26 cellular contexts compared by ENCODE assay signal in the genomic region with DNA sequence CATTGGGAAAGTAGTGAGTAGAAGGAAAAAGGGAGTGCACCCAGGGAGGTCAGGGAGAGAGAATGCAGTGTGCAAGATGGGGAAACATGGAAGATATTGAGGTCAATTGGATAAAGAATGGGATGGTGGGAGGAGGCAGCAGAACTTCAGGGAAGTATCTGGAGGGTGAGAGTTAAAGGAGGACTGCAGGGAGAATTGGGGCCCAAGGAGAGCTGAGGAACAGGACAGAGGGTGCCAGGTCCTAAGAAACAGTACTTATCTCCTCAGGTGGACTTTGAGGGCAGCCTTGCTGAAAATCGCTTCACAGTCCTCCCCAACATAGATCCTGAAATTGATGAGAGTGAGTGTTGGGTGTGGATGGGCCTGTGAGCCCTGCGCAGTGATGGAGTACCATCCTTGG. TPM values are rescaled to one million over a fixed set of nuclear protein-coding genes. Genes with fewer than 3 reads are reported as not detected.
DNase-seq lines count a peak whose midpoint lies in the region; ATAC-seq, FAIRE-seq and TF ChIP-seq lines count a peak whose summit lies in the region.
"Had no signal": no experiment of that assay in that cellular context is flagged by ENCODE, and none has a peak within 500 bp of the region (broad histone marks: within the 10 kb centered on the region; RNA-seq: fewer than 3 reads in every experiment).

No MANE protein-coding gene starts in this region.

- H2AK9ac ChIP-seq in IMR-90 (replicated peaks; ENCODE audit: low read depth, low read length, poor library complexity): peak overlapping the region; percentile 6

- H3K4me1 Mint-ChIP-seq in activated CD4-positive, alpha-beta T cell treated with anti-CD3 and anti-CD28 coated beads, Interleukin-2, amount 10 ng/mL, durations not matched to agents 24 days and 14 days: no peaks in the 10 kb centered on the region
- no peaks in the 10 kb centered on the region for H3K4me1 Mint-ChIP-seq in activated CD4-positive, alpha-beta T cell treated with anti-CD3 and anti-CD28 coated beads for 36 hours
- H3K4me1 Mint-ChIP-seq in stimulated activated naive B cell treated with anti-CD40 and anti-IgM and Interleukin-4, amounts not matched to agents 10 μg/mL and 1 μg/mL and 100 μg/mL, for 72 hours: peaks cover 0 to 8% of the 10 kb centered on the region in 2 donors
- H3K4me1 Mint-ChIP-seq: CD14-positive monocyte; CD8-positive, alpha-beta memory T cell had no signal

- no peak overlapping the region for H2BK15ac ChIP-seq in IMR-90 (ENCODE audit: low read depth, low read length)

- no peaks in the 10 kb centered on the region for H3K27me3 ChIP-seq in IMR-90 (ENCODE audit: control insufficient read depth, insufficient read depth, low read length)
- H3K27me3 ChIP-seq: BE2C; BLaER1 treated with 17β-estradiol and CSF1 and Interleukin-3, amounts not matched to agents 10 nM and 100 nM had no signal

- ATAC-seq in activated CD4-positive, alpha-beta T cell treated with anti-CD3 and anti-CD28 coated beads for 36 hours: no peak
- no peak for ATAC-seq in IMR-90 (ENCODE audit: low read depth)
- ATAC-seq in stimulated activated naive B cell treated with anti-CD40 and anti-IgM and Interleukin-4, amounts not matched to agents 10 μg/mL and 1 μg/mL and 100 μg/mL, for 72 hours (replicated peaks): no peak
- ATAC-seq: A549 had no signal

- no peak overlapping the region for H2BK5ac ChIP-seq in IMR-90 (ENCODE audit: low read depth, low read length, poor library complexity, severe bottlenecking)

- H3K9ac ChIP-seq in IMR-90 (ENCODE audit: low read depth, low read length) (no peak overlapping the region), kidney (ENCODE audit: low read length in 2 of 2) (no peak overlapping the region)
- H3K9ac ChIP-seq: BLaER1 treated with 17β-estradiol and CSF1 and Interleukin-3, amounts not matched to agents 10 nM and 100 nM had no signal

- in situ Hi-C loops in IMR-90 (cut with MboI; ENCODE audit: low sequenced_read_pairs): no loop called here

- H3K4me3 ChIP-seq in IMR-90 (ENCODE audit: insufficient read depth, low read depth, low read length): no peak overlapping the region
- H3K4me3 ChIP-seq in kidney (ENCODE audit: low read length in 2 of 2): no peak overlapping the region
- H3K4me3 ChIP-seq: A549; BLaER1 treated with 17β-estradiol and CSF1 and Interleukin-3, amounts not matched to agents 10 nM and 100 nM; HAP-1 had no signal

- no peak overlapping the region for H3K4me2 ChIP-seq in IMR-90 (ENCODE audit: low read depth, low read length)
- H3K4me2 ChIP-seq: A549; BLaER1 treated with 17β-estradiol and CSF1 and Interleukin-3, amounts not matched to agents 10 nM and 100 nM had no signal

- no peak overlapping the region for H3K4me3 Mint-ChIP-seq in activated CD4-positive, alpha-beta T cell treated with anti-CD3 and anti-CD28 coated beads, Interleukin-2, amount 10 ng/mL, durations not matched to agents 24 days and 14 days
- no peak overlapping the region for H3K4me3 Mint-ChIP-seq in activated CD4-positive, alpha-beta T cell treated with anti-CD3 and anti-CD28 coated beads for 36 hours
- no peak overlapping the region for H3K4me3 Mint-ChIP-seq in stimulated activated naive B cell treated with anti-CD40 and anti-IgM and Interleukin-4, amounts not matched to agents 10 μg/mL and 1 μg/mL and 100 μg/mL, for 72 hours
- H3K4me3 Mint-ChIP-seq: CD14-positive monocyte; CD4-positive, alpha-beta T cell; CD8-positive, alpha-beta memory T cell; HFFc6 had no signal

- H3K18ac ChIP-seq in IMR-90 (ENCODE audit: low read depth, low read length): no peak overlapping the region

- H3K36me3 ChIP-seq in IMR-90 (ENCODE audit: control insufficient read depth, insufficient read depth, low read length) (peaks cover 7% of the 10 kb centered on the region; the same call in 1 of the 2 replicates), kidney (ENCODE audit: control insufficient read depth in 1 of 2, insufficient read depth in 2 of 2, low read length in 2 of 2) (no peaks in the 10 kb centered on the region)
- H3K36me3 ChIP-seq: BE2C had no signal

- no peak for TF ChIP-seq CTCF in IMR-90 (conservative IDR thresholded peaks at IDR 0.05; ENCODE audit: low read depth, low read length)
- TF ChIP-seq CTCF in kidney (IDR thresholded peaks at IDR 0.05; ENCODE audit: borderline replicate concordance, extremely low read depth, insufficient read depth): no peak

- no peaks in the 10 kb centered on the region for H4K20me1 ChIP-seq in IMR-90 (ENCODE audit: insufficient read depth, low read length)
- H4K20me1 ChIP-seq: BLaER1 treated with 17β-estradiol and CSF1 and Interleukin-3, amounts not matched to agents 10 nM and 100 nM had no signal

- H2AFZ ChIP-seq in IMR-90 (replicated peaks; ENCODE audit: low read length, poor library complexity): no peak overlapping the region

- H4K8ac ChIP-seq in IMR-90 (ENCODE audit: low read depth in 2 of 2, low read length in 2 of 2): no peak overlapping the region

- WGBS in IMR-90 (ENCODE audit: extremely low coverage in 2 of 2, insufficient read length in 1 of 2), 2 experiments: no CpG with 5 or more reads among the region's 2 CpGs

- no peak overlapping the region for H3K4ac ChIP-seq in IMR-90 (ENCODE audit: low read depth, low read length)

- POLR2A ChIA-PET in activated CD4-positive, alpha-beta T cell treated with anti-CD3 and anti-CD28 coated beads for 36 hours (lab: Charles Lee): no interaction called here
- POLR2A ChIA-PET in IMR-90 (lab: Charles Lee; ENCODE audit: unreplicated experiment): no interaction called here

- no peak overlapping the region for H3K14ac ChIP-seq in IMR-90 (replicated peaks; ENCODE audit: low read depth, low read length)

- no peak overlapping the region for H3K23ac ChIP-seq in IMR-90 (ENCODE audit: low read depth, low read length)

- no peaks in the 10 kb centered on the region for H3K9me3 ChIP-seq in IMR-90 (ENCODE audit: control insufficient read depth, insufficient read depth, low read length)
- no peaks in the 10 kb centered on the region for H3K9me3 ChIP-seq in kidney (ENCODE audit: control insufficient read depth in 1 of 2, low read length in 2 of 2)
- H3K9me3 ChIP-seq: A549; BE2C; BLaER1 treated with 17β-estradiol and CSF1 and Interleukin-3, amounts not matched to agents 10 nM and 100 nM; HAP-1 had no signal

- dilution Hi-C loops in IMR-90 (cut with HindIII; ENCODE audit: low sequenced_read_pairs, unreplicated experiment): no loop called here

- 0 out of 4 replicates have a peak, but pooled peaks cover 0 to 2% of the 10 kb centered on the region in 2 experiments for H3K79me1 ChIP-seq in IMR-90 (ENCODE audit: low read depth in 1 of 2, low read length in 2 of 2)

- H3K27ac ChIP-seq in IMR-90 (ENCODE audit: insufficient read depth, low read length) (no peak overlapping the region), kidney (ENCODE audit: low read depth in 2 of 2, low read length in 2 of 2) (no peak overlapping the region)
- H3K27ac ChIP-seq: A549; BLaER1 treated with 17β-estradiol and CSF1 and Interleukin-3, amounts not matched to agents 10 nM and 100 nM had no signal

- no peak for DNase-seq in activated CD4-positive, alpha-beta T cell treated with anti-CD3 and anti-CD28 coated beads, Interleukin-2, amount 10 ng/mL, durations not matched to agents 24 days and 14 days
- DNase-seq in activated CD4-positive, alpha-beta T cell treated with anti-CD3 and anti-CD28 coated beads for 36 hours: no peak
- no peak for DNase-seq in IMR-90
- peak; percentile 10 for DNase-seq in kidney
- no peak for DNase-seq in stimulated activated naive B cell treated with anti-CD40 and anti-IgM and Interleukin-4, amounts not matched to agents 10 μg/mL and 1 μg/mL and 100 μg/mL, for 72 hours
- no peak for DNase-seq in SW480 (ENCODE audit: low spot score)
- DNase-seq in ecto neural progenitor cell (ENCODE audit: low spot score): no peak
- DNase-seq: 8988T; ACHN; AML-193; BE2C; Calu3; CD4-positive, alpha-beta T cell; CD8-positive, alpha-beta memory T cell; DMS53; DMS79 treated with DMSO at 0.1 percent for 48 hours; GF-D8; GOT3; HFFc6 had no signal

- intact Hi-C loops in activated CD4-positive, alpha-beta T cell treated with anti-CD3 and anti-CD28 coated beads, Interleukin-2, amount 10 ng/mL, durations not matched to agents 24 days and 14 days (cut with micrococcal nuclease): no loop called here
- intact Hi-C loops in activated CD4-positive, alpha-beta T cell treated with anti-CD3 and anti-CD28 coated beads for 36 hours (cut with DNase I, micrococcal nuclease): no loop called here
- intact Hi-C loops in IMR-90 (cut with micrococcal nuclease): no loop called here
- intact Hi-C loops in kidney (cut with DNase I): no loop called here

- H3K27ac Mint-ChIP-seq in activated CD4-positive, alpha-beta T cell treated with anti-CD3 and anti-CD28 coated beads, Interleukin-2, amount 10 ng/mL, durations not matched to agents 24 days and 14 days: peak overlapping the region; percentile 1
- H3K27ac Mint-ChIP-seq in activated CD4-positive, alpha-beta T cell treated with anti-CD3 and anti-CD28 coated beads for 36 hours: no peak overlapping the region
- peak overlapping the region; percentile 28 for H3K27ac Mint-ChIP-seq in stimulated activated naive B cell treated with anti-CD40 and anti-IgM and Interleukin-4, amounts not matched to agents 10 μg/mL and 1 μg/mL and 100 μg/mL, for 72 hours
- H3K27ac Mint-ChIP-seq: CD4-positive, alpha-beta T cell; HFFc6 had no signal

- no peak for TF ChIP-seq RAD21 in IMR-90 (IDR thresholded peaks at IDR 0.05; ENCODE audit: low read length)

- no TSS peak for BruUV-seq in IMR-90 (replicated peaks; lab: Mats Ljungman, UMichigan)

- no peak overlapping the region for H3K56ac ChIP-seq in IMR-90 (ENCODE audit: extremely low read depth, insufficient read depth, low read length)

- TF ChIP-seq POLR2A in IMR-90 (IDR thresholded peaks at IDR 0.05; ENCODE audit: low read depth, low read length): no peak

- H3K4me1 ChIP-seq in IMR-90 (ENCODE audit: control insufficient read depth, insufficient read depth, low read length) (peaks cover 1% of the 10 kb centered on the region), kidney (ENCODE audit: control insufficient read depth in 1 of 2, insufficient read depth in 1 of 2, low read depth in 1 of 2, low read length in 2 of 2) (peaks cover 0 to under 1% of the 10 kb centered on the region in 2 donors)
- H3K4me1 ChIP-seq: BE2C had no signal

- H3K36me3 Mint-ChIP-seq in activated CD4-positive, alpha-beta T cell treated with anti-CD3 and anti-CD28 coated beads, Interleukin-2, amount 10 ng/mL, durations not matched to agents 24 days and 14 days (ENCODE audit: low read depth): peaks cover 30% of the 10 kb centered on the region
- H3K36me3 Mint-ChIP-seq in activated CD4-positive, alpha-beta T cell treated with anti-CD3 and anti-CD28 coated beads for 36 hours (ENCODE audit: low read depth): peaks cover 50% of the 10 kb centered on the region
- H3K36me3 Mint-ChIP-seq in stimulated activated naive B cell treated with anti-CD40 and anti-IgM and Interleukin-4, amounts not matched to agents 10 μg/mL and 1 μg/mL and 100 μg/mL, for 72 hours: peaks cover 17 to 28% of the 10 kb centered on the region in 2 donors

- CTCF ChIA-PET in activated CD4-positive, alpha-beta T cell treated with anti-CD3 and anti-CD28 coated beads for 36 hours (lab: Charles Lee): interaction anchor here (0.8 to 1.8 kb wide), 3 partner anchors 10 to 28 kb away, joined by 3 to 5 read pairs (median 4); no protein-coding TSS in a partner anchor
- CTCF ChIA-PET in IMR-90 (lab: Yijun Ruan, JAX): no interaction called here

- no peak overlapping the region for H4K5ac ChIP-seq in IMR-90 (ENCODE audit: low read depth, low read length)

- no peak overlapping the region for H2AK5ac ChIP-seq in IMR-90 (ENCODE audit: low read depth, low read length)

- H2BK20ac ChIP-seq in IMR-90 (ENCODE audit: low read depth, low read length): no peak overlapping the region

- peaks cover 8% of the 10 kb centered on the region for H3K9me1 ChIP-seq in IMR-90 (ENCODE audit: insufficient read depth, low read length)

- FAIRE-seq in kidney (lab: Jason Lieb, UNC): no peak
- FAIRE-seq: A549, GM12891, GM18507, H54 had no signal

- no peak overlapping the region for H2BK120ac ChIP-seq in IMR-90 (ENCODE audit: low read depth, low read length)

- no peaks in the 10 kb centered on the region for H3K27me3 Mint-ChIP-seq in activated CD4-positive, alpha-beta T cell treated with anti-CD3 and anti-CD28 coated beads, Interleukin-2, amount 10 ng/mL, durations not matched to agents 24 days and 14 days
- no peaks in the 10 kb centered on the region for H3K27me3 Mint-ChIP-seq in activated CD4-positive, alpha-beta T cell treated with anti-CD3 and anti-CD28 coated beads for 36 hours
- no peaks in the 10 kb centered on the region for H3K27me3 Mint-ChIP-seq in stimulated activated naive B cell treated with anti-CD40 and anti-IgM and Interleukin-4, amounts not matched to agents 10 μg/mL and 1 μg/mL and 100 μg/mL, for 72 hours
- H3K27me3 Mint-ChIP-seq: CD4-positive, alpha-beta T cell; CD8-positive, alpha-beta memory T cell had no signal

- no peak overlapping the region for H4K91ac ChIP-seq in IMR-90 (ENCODE audit: insufficient read depth, low read depth, low read length)

- no peaks in the 10 kb centered on the region for H3K9me3 Mint-ChIP-seq in activated CD4-positive, alpha-beta T cell treated with anti-CD3 and anti-CD28 coated beads, Interleukin-2, amount 10 ng/mL, durations not matched to agents 24 days and 14 days
- H3K9me3 Mint-ChIP-seq in activated CD4-positive, alpha-beta T cell treated with anti-CD3 and anti-CD28 coated beads for 36 hours (ENCODE audit: low read depth): no peaks in the 10 kb centered on the region
- H3K9me3 Mint-ChIP-seq in stimulated activated naive B cell treated with anti-CD40 and anti-IgM and Interleukin-4, amounts not matched to agents 10 μg/mL and 1 μg/mL and 100 μg/mL, for 72 hours: no peaks in the 10 kb centered on the region
- H3K9me3 Mint-ChIP-seq: CD14-positive monocyte; CD4-positive, alpha-beta T cell; CD8-positive, alpha-beta memory T cell; HFFc6 had no signal

RNA-seq across cellular contexts. Expression of a gene that starts 4.2 kb away (rescaled TPM):
- total RNA-seq in activated CD4-positive, alpha-beta T cell treated with anti-CD3 and anti-CD28 coated beads, Interleukin-2, amount 10 ng/mL, durations not matched to agents 24 days and 14 days: 15.0 and 17.7 TPM in 2 replicates
- 10 to 100 TPM; 12.2 to 13.2 TPM for total RNA-seq in activated CD4-positive, alpha-beta T cell treated with anti-CD3 and anti-CD28 coated beads for 36 hours
- not detected in 2 replicates for total RNA-seq in IMR-90 (2012; rRNA removed)
- polyA plus RNA-seq in IMR-90 (2012; rRNA removed): 2.2 and 2.3 TPM in 2 replicates
- polyA plus RNA-seq in IMR-90 (2012; cell fraction: cytosol; rRNA removed): 0.27 and 1.1 TPM in 2 replicates
- polyA plus RNA-seq in IMR-90 (2012; cell fraction: nucleus; rRNA removed; ENCODE audit: low replicate concordance): 24.2 and 40.1 TPM in 2 replicates
- 6.5 TPM for total RNA-seq in kidney
- polyA plus RNA-seq in kidney (ENCODE audit: insufficient read depth, low read depth, low replicate concordance): 6.8 TPM
- polyA plus RNA-seq: CD14-positive monocyte; CD8-positive, alpha-beta memory T cell had no signal

RNA-seq across cellular contexts. Expression of a gene that starts 18.5 kb away (rescaled TPM):
- 87.8 and 99.6 TPM in 2 replicates for total RNA-seq in activated CD4-positive, alpha-beta T cell treated with anti-CD3 and anti-CD28 coated beads, Interleukin-2, amount 10 ng/mL, durations not matched to agents 24 days and 14 days
- 100 to 1,000 TPM in 1 of 2 experiments, 10 to 100 TPM in 1; 92.1 to 126 TPM for total RNA-seq in activated CD4-positive, alpha-beta T cell treated with anti-CD3 and anti-CD28 coated beads for 36 hours
- 4.7 and 5.6 TPM in 2 replicates for total RNA-seq in IMR-90 (2012; rRNA removed)
- 14.5 and 15.7 TPM in 2 replicates for polyA plus RNA-seq in IMR-90 (2012; rRNA removed)
- polyA plus RNA-seq in IMR-90 (2012; cell fraction: cytosol; rRNA removed): 2.4 and 9.8 TPM in 2 replicates
- polyA plus RNA-seq in IMR-90 (2012; cell fraction: nucleus; rRNA removed; ENCODE audit: low replicate concordance): 112 and 132 TPM in 2 replicates
- total RNA-seq in kidney: 23.7 TPM
- 14.4 TPM for polyA plus RNA-seq in kidney (ENCODE audit: insufficient read depth, low read depth, low replicate concordance)

RNA-seq across cellular contexts. Expression of a gene that starts 18.8 kb away (rescaled TPM):
- total RNA-seq in activated CD4-positive, alpha-beta T cell treated with anti-CD3 and anti-CD28 coated beads, Interleukin-2, amount 10 ng/mL, durations not matched to agents 24 days and 14 days: 3.0 and 3.2 TPM in 2 replicates
- 1 to 10 TPM; 1.4 to 1.5 TPM for total RNA-seq in activated CD4-positive, alpha-beta T cell treated with anti-CD3 and anti-CD28 coated beads for 36 hours
- under 0.01 and 0.28 TPM in 2 replicates for total RNA-seq in IMR-90 (2012; rRNA removed)
- 1.0 and 1.4 TPM in 2 replicates for polyA plus RNA-seq in IMR-90 (2012; rRNA removed)
- polyA plus RNA-seq in IMR-90 (2012; cell fraction: cytosol; rRNA removed): 0.60 and 1.2 TPM in 2 replicates
- polyA plus RNA-seq in IMR-90 (2012; cell fraction: nucleus; rRNA removed; ENCODE audit: low replicate concordance): 3.1 and 4.5 TPM in 2 replicates
- 32.5 TPM for total RNA-seq in kidney
- polyA plus RNA-seq in kidney (ENCODE audit: insufficient read depth, low read depth, low replicate concordance): 10.2 TPM
- polyA plus RNA-seq: CD14-positive monocyte had no signal

RNA-seq across cellular contexts. Expression of a gene that starts 22.0 kb away (rescaled TPM):
- total RNA-seq in activated CD4-positive, alpha-beta T cell treated with anti-CD3 and anti-CD28 coated beads, Interleukin-2, amount 10 ng/mL, durations not matched to agents 24 days and 14 days: 385 TPM in 2 replicates
- 100 to 1,000 TPM; 357 to 438 TPM for total RNA-seq in activated CD4-positive, alpha-beta T cell treated with anti-CD3 and anti-CD28 coated beads for 36 hours
- total RNA-seq in IMR-90 (2012; rRNA removed): 992 and 1,185 TPM in 2 replicates
- polyA plus RNA-seq in IMR-90 (2012; rRNA removed): 692 and 706 TPM in 2 replicates
- polyA plus RNA-seq in IMR-90 (2012; cell fraction: cytosol; rRNA removed): 504 and 583 TPM in 2 replicates
- 164 and 178 TPM in 2 replicates for polyA plus RNA-seq in IMR-90 (2012; cell fraction: nucleus; rRNA removed; ENCODE audit: low replicate concordance)
- 456 TPM for total RNA-seq in kidney
- 489 TPM for polyA plus RNA-seq in kidney (ENCODE audit: insufficient read depth, low read depth, low replicate concordance)

RNA-seq across cellular contexts. Expression of a gene that starts 29.2 kb away (rescaled TPM):
- total RNA-seq in activated CD4-positive, alpha-beta T cell treated with anti-CD3 and anti-CD28 coated beads, Interleukin-2, amount 10 ng/mL, durations not matched to agents 24 days and 14 days: 4.8 and 5.6 TPM in 2 replicates
- total RNA-seq in activated CD4-positive, alpha-beta T cell treated with anti-CD3 and anti-CD28 coated beads for 36 hours: 1 to 10 TPM; 4.4 to 5.6 TPM
- total RNA-seq in IMR-90 (2012; rRNA removed): 40.0 and 40.7 TPM in 2 replicates
- polyA plus RNA-seq in IMR-90 (2012; rRNA removed): 57.9 and 58.4 TPM in 2 replicates
- polyA plus RNA-seq in IMR-90 (2012; cell fraction: cytosol; rRNA removed): 82.7 and 118 TPM in 2 replicates
- polyA plus RNA-seq in IMR-90 (2012; cell fraction: nucleus; rRNA removed; ENCODE audit: low replicate concordance): 29.0 and 72.3 TPM in 2 replicates
- 98.9 TPM for total RNA-seq in kidney
- 147 TPM for polyA plus RNA-seq in kidney (ENCODE audit: insufficient read depth, low read depth, low replicate concordance)
